Comparison of ENCODE assay signal across 9 cellular contexts in the genomic region with DNA sequence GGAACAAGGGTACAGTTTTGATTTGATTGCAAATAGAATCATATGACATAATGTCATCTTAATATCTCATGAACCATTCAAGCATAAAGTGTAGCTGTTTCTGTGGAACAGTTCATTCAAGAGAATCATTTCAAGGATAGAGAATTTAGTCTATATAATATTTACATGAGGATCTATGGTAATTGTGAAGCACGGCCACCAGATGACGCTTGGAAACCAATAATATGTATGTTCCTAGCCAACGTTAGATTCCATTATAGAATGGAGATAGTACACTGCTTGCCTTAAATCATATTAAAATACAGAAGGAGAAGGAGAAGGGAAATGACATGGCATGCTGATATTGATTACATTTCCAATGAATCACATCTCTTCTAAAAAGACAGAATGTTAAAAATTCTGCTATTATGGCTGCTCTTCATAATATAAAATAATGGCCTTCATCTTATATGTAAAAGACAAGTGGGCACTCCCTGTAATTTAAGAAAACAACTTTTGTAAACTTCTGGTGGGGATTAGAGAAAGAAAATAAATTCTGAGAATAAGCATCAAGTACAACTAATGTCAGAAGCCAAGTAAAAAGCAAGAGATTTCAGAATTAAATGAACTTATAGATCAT.
DNase-seq lines count a peak whose midpoint lies in the region; ATAC-seq and TF ChIP-seq lines count a peak whose summit lies in the region.
"Had no signal": no experiment of that assay in that cellular context is flagged by ENCODE, and none has a peak within 500 bp of the region (broad histone marks: within the 10 kb centered on the region; RNA-seq: fewer than 3 reads in every experiment).

No MANE protein-coding gene starts in this region.

- H3K27ac ChIP-seq in tibial artery = no peak overlapping the region

- no peaks in the 10 kb centered on the region for H3K36me3 ChIP-seq in tibial artery

- no peaks in the 10 kb centered on the region for H3K27me3 ChIP-seq in tibial artery

- no peak overlapping the region for H3K4me3 ChIP-seq in choroid plexus epithelial cell (ENCODE audit: low read depth, low read length)
- no peak overlapping the region for H3K4me3 ChIP-seq in tibial artery

- intact Hi-C loops in activated CD4-positive, alpha-beta T cell treated with anti-CD3 and anti-CD28 coated beads for 36 hours (cut with DNase I, micrococcal nuclease) = no loop called here
- intact Hi-C loops in tibial artery (cut with DNase I; ENCODE audit: low total_unique reads) = no loop called here

- H3K27me3 Mint-ChIP-seq in activated CD4-positive, alpha-beta T cell treated with anti-CD3 and anti-CD28 coated beads for 36 hours = no peaks in the 10 kb centered on the region
- no peaks in the 10 kb centered on the region for H3K27me3 Mint-ChIP-seq in T-helper 2 cell treated with Interferon-gamma antibody and Interleukin-4, amounts not matched to agents 5 μg/mL and 100 μg/mL, for 36 hours (ENCODE audit: low read depth)
- H3K27me3 Mint-ChIP-seq in effector memory CD8-positive, alpha-beta T cell = no peaks in the 10 kb centered on the region

- no peak for ATAC-seq in activated CD4-positive, alpha-beta T cell treated with anti-CD3 and anti-CD28 coated beads for 36 hours
- no peak for ATAC-seq in effector memory CD8-positive, alpha-beta T cell (replicated peaks)

- peaks cover 5% of the 10 kb centered on the region for H3K9me3 Mint-ChIP-seq in activated CD4-positive, alpha-beta T cell treated with anti-CD3 and anti-CD28 coated beads for 36 hours (ENCODE audit: low read depth)
- H3K9me3 Mint-ChIP-seq in T-helper 2 cell treated with Interferon-gamma antibody and Interleukin-4, amounts not matched to agents 5 μg/mL and 100 μg/mL, for 36 hours = no peaks in the 10 kb centered on the region
- peaks cover 1 to 8% of the 10 kb centered on the region in 2 donors for H3K9me3 Mint-ChIP-seq in effector memory CD8-positive, alpha-beta T cell
- H3K9me3 Mint-ChIP-seq: T-helper 1 cell treated with Interleukin-12 subunit alpha and Interleukin-12 subunit beta and Interleukin-4 antibody, amounts not matched to agents 30 μg/mL and 1 μg/mL, for 36 hours had no signal

- H3K36me3 Mint-ChIP-seq in activated CD4-positive, alpha-beta T cell treated with anti-CD3 and anti-CD28 coated beads for 36 hours (ENCODE audit: low read depth) = no peaks in the 10 kb centered on the region
- H3K36me3 Mint-ChIP-seq in T-helper 2 cell treated with Interferon-gamma antibody and Interleukin-4, amounts not matched to agents 5 μg/mL and 100 μg/mL, for 36 hours (ENCODE audit: low read depth) = no peaks in the 10 kb centered on the region
- H3K36me3 Mint-ChIP-seq in effector memory CD8-positive, alpha-beta T cell (ENCODE audit: insufficient read depth) = no peaks in the 10 kb centered on the region

- H3K4me1 ChIP-seq in tibial artery = no peaks in the 10 kb centered on the region

- no peak overlapping the region for H3K4me3 Mint-ChIP-seq in activated CD4-positive, alpha-beta T cell treated with anti-CD3 and anti-CD28 coated beads for 36 hours
- no peak overlapping the region for H3K4me3 Mint-ChIP-seq in T-helper 2 cell treated with Interferon-gamma antibody and Interleukin-4, amounts not matched to agents 5 μg/mL and 100 μg/mL, for 36 hours
- no peak overlapping the region for H3K4me3 Mint-ChIP-seq in effector memory CD8-positive, alpha-beta T cell
- H3K4me3 Mint-ChIP-seq: T-helper 1 cell treated with Interleukin-12 subunit alpha and Interleukin-12 subunit beta and Interleukin-4 antibody, amounts not matched to agents 30 μg/mL and 1 μg/mL, for 36 hours had no signal

- no peaks in the 10 kb centered on the region for H3K4me1 Mint-ChIP-seq in activated CD4-positive, alpha-beta T cell treated with anti-CD3 and anti-CD28 coated beads for 36 hours
- H3K4me1 Mint-ChIP-seq in T-helper 2 cell treated with Interferon-gamma antibody and Interleukin-4, amounts not matched to agents 5 μg/mL and 100 μg/mL, for 36 hours (ENCODE audit: low read depth) = no peaks in the 10 kb centered on the region
- no peaks in the 10 kb centered on the region for H3K4me1 Mint-ChIP-seq in effector memory CD8-positive, alpha-beta T cell (ENCODE audit: low read depth in 2 of 2)

- DNase-seq in activated CD4-positive, alpha-beta T cell treated with anti-CD3 and anti-CD28 coated beads for 36 hours = peak; percentile 4
- no peak for DNase-seq in activated CD4-positive, alpha-beta T cell treated with anti-CD3 and anti-CD28 coated beads, Interleukin-2, amount 50 U/mL, for 4 hours
- DNase-seq in NCI-H345 (lab: John Stamatoyannopoulos, UW) (peak; percentile 84), choroid plexus epithelial cell (ENCODE audit: low read depth) (peak; percentile 76), superior temporal gyrus (ENCODE audit: extremely low spot score) (peak; percentile 67), tibial artery (no peak)
- DNase-seq in T-helper 2 cell treated with Interferon-gamma antibody and Interleukin-4, amounts not matched to agents 5 μg/mL and 100 μg/mL, for 36 hours (ENCODE audit: low spot score) = no peak
- DNase-seq in effector memory CD8-positive, alpha-beta T cell = no peak

- H3K27ac Mint-ChIP-seq in activated CD4-positive, alpha-beta T cell treated with anti-CD3 and anti-CD28 coated beads for 36 hours = no peak overlapping the region
- no peak overlapping the region for H3K27ac Mint-ChIP-seq in T-helper 2 cell treated with Interferon-gamma antibody and Interleukin-4, amounts not matched to agents 5 μg/mL and 100 μg/mL, for 36 hours
- H3K27ac Mint-ChIP-seq in effector memory CD8-positive, alpha-beta T cell = no peak overlapping the region
- H3K27ac Mint-ChIP-seq: T-helper 1 cell treated with Interleukin-12 subunit alpha and Interleukin-12 subunit beta and Interleukin-4 antibody, amounts not matched to agents 30 μg/mL and 1 μg/mL, for 36 hours had no signal

- POLR2A ChIA-PET in activated CD4-positive, alpha-beta T cell treated with anti-CD3 and anti-CD28 coated beads for 36 hours (lab: Charles Lee) = no interaction called here

- no peaks in the 10 kb centered on the region for H3K9me3 ChIP-seq in tibial artery

- CTCF ChIA-PET in activated CD4-positive, alpha-beta T cell treated with anti-CD3 and anti-CD28 coated beads for 36 hours (lab: Charles Lee) = no interaction called here

- TF ChIP-seq CTCF in choroid plexus epithelial cell (conservative IDR thresholded peaks at IDR 0.05; ENCODE audit: low read depth, low read length) (peak; percentile 72), tibial artery (IDR thresholded peaks at IDR 0.05) (no peak)

Comparison
In these comparisons a context has a peak if more than half of its experiments do, and no peak if none do; other contexts are left out.
1. DNase-seq: peak in activated CD4-positive, alpha-beta T cell treated with anti-CD3 and anti-CD28 coated beads for 36 hours (single experiment), NCI-H345 (single experiment), choroid plexus epithelial cell (single experiment) and superior temporal gyrus (single experiment); none in activated CD4-positive, alpha-beta T cell treated with anti-CD3 and anti-CD28 coated beads, Interleukin-2, amount 50 U/mL, for 4 hours (0 of 2), tibial artery (0 of 2), T-helper 2 cell treated with Interferon-gamma antibody and Interleukin-4, amounts not matched to agents 5 μg/mL and 100 μg/mL, for 36 hours (single experiment) and effector memory CD8-positive, alpha-beta T cell (0 of 3).